ENCODE assay signal across 1 cellular context in genomic region chr2:38164881-38165280, GRCh38.
TF ChIP-seq lines count a peak whose summit lies in the region.

No MANE protein-coding gene starts in this region.

TF ChIP-seq in GM12878, 131 proteins besides CTCF, POLR2A, EP300 and RAD21 (continued from another document):
- no peak for TF ChIP-seq CUX1 (IDR thresholded peaks at IDR 0.05; ENCODE audit: insufficient replicate concordance, low read depth, low read length)
- TF ChIP-seq SP1 (IDR thresholded peaks at IDR 0.05; ENCODE audit: low read depth, low read length), result peak; percentile 9
- TF ChIP-seq DPF2 (IDR thresholded peaks at IDR 0.05), result peak; percentile 53; the same call in 1 of the 2 replicates
- TF ChIP-seq NFIC (IDR thresholded peaks at IDR 0.05; ENCODE audit: low read depth, low read length), result peak; percentile 39; the same call in 1 of the 2 replicates
- peak in 1 of 2 experiments; percentile 26; a peak in 1 of 4 replicates for TF ChIP-seq IKZF2 (IDR thresholded peaks at IDR 0.05)
- no peak for TF ChIP-seq FOXK2 (IDR thresholded peaks at IDR 0.05)
- TF ChIP-seq POLR2AphosphoS5 (IDR thresholded peaks at IDR 0.05; ENCODE audit: low read length), result no peak
- TF ChIP-seq PAX5 (IDR thresholded peaks at IDR 0.05; ENCODE audit: borderline replicate concordance, low read depth, low read length), result peak; percentile 73; the same call in 1 of the 2 replicates
